In the genomic region with DNA sequence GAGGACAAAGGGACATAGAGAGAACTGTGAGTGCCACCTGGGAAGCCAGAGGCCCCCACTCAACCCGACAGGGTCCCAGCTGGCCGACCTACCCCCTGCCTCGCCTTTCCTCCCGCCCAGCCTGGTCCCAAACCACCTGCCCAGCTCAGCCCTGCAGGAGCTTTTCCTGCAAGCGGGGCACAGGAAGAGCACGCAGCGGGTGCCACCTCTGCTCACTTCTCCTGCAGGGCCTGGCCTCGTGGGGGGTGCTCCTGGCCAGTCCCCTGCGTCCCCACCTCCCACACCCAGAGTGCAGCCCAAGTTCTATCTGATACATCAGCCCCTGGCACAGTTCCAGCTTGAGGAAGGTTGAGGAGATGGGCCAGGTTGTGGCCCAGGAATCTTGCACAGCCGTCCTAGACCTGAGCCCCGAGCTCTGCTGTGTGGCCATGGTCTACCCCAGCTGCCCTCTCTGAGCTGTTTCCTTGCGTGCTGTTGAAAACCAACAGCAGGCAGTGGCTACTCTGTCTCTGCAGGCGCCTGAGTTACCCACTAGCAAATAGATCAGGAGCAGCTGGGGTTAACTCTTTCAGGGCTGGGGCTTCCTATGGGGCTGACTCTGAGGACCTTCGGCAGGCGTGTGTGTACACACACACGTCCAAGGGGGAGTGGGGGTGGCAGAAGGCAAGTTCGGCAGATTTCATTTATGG, we compare ENCODE assay signal across 2 cellular contexts.
A peak's percentile ranks its signal among the peaks of the same experiment; 100 is the strongest.
TF ChIP-seq lines count a peak whose summit lies in the region.

No MANE protein-coding gene starts in this region.

TF ChIP-seq in Ishikawa, 13 proteins besides CTCF, POLR2A, EP300 and RAD21:
- TF ChIP-seq, protein P1, sequence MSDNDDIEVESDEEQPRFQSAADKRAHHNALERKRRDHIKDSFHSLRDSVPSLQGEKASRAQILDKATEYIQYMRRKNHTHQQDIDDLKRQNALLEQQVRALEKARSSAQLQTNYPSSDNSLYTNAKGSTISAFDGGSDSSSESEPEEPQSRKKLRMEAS (IDR thresholded peaks at IDR 0.05), result no peak
- peak; percentile 90 for TF ChIP-seq TCF12 (IDR thresholded peaks at IDR 0.05; ENCODE audit: low read depth)
- 0 out of 2 replicates have a peak, but pooled peaks have one; percentile 14 for TF ChIP-seq TEAD4 (IDR thresholded peaks at IDR 0.05)
- 0 out of 2 replicates have a peak, but pooled peaks have one; percentile 31 for TF ChIP-seq FOXM1 (IDR thresholded peaks at IDR 0.05; ENCODE audit: borderline replicate concordance, low read depth)
- peak; percentile 82 for TF ChIP-seq NFIC (IDR thresholded peaks at IDR 0.05)
TF ChIP-seq in Ishikawa: peak in this region for 4.

TF ChIP-seq in K562, 482 proteins besides CTCF, POLR2A, EP300 and RAD21:
- TF ChIP-seq FOXP1 (CRISPR knock-in tag; IDR thresholded peaks at IDR 0.05), result 0 out of 2 replicates have a peak, but pooled peaks have one; percentile 16
- TF ChIP-seq ZFP36 (IDR thresholded peaks at IDR 0.05; ENCODE audit: low read depth, low read length, partially characterized antibody), result peak; percentile 85
- TF ChIP-seq, protein P2, sequence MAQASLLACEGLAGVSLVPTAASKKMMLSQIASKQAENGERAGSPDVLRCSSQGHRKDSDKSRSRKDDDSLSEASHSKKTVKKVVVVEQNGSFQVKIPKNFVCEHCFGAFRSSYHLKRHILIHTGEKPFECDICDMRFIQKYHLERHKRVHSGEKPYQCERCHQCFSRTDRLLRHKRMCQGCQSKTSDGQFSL (CRISPR knock-in tag; IDR thresholded peaks at IDR 0.05), result peak; percentile 51; the same call in 1 of the 2 replicates
- TF ChIP-seq, protein P2 (tag; IDR thresholded peaks at IDR 0.05), result no peak
- TF ChIP-seq RBFOX2 (IDR thresholded peaks at IDR 0.05; ENCODE audit: low read depth, low read length), result peak; percentile 48
- 0 out of 4 replicates have a peak, but pooled peaks of 1 of the 2 experiments have one; percentile 20 for TF ChIP-seq SIN3A (IDR thresholded peaks at IDR 0.05; ENCODE audit: borderline replicate concordance in 2 of 2, control insufficient read depth in 1 of 2, low read depth in 2 of 2, low read length in 2 of 2)
- peak; percentile 95 for TF ChIP-seq NFIC (IDR thresholded peaks at IDR 0.05)
- TF ChIP-seq ZNF24 (IDR thresholded peaks at IDR 0.05), result no peak
- peak; percentile 63 for TF ChIP-seq BCOR (IDR thresholded peaks at IDR 0.05)
- TF ChIP-seq, protein P3, sequence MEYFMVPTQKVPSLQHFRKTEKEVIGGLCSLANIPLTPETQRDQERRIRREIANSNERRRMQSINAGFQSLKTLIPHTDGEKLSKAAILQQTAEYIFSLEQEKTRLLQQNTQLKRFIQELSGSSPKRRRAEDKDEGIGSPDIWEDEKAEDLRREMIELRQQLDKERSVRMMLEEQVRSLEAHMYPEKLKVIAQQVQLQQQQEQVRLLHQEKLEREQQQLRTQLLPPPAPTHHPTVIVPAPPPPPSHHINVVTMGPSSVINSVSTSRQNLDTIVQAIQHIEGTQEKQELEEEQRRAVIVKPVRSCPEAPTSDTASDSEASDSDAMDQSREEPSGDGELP (CRISPR knock-in tag; IDR thresholded peaks at IDR 0.05; ENCODE audit: borderline replicate concordance), result peak; percentile 48; the same call in 1 of the 2 replicates
- TF ChIP-seq DPF2 (IDR thresholded peaks at IDR 0.05), result no peak
- no peak for TF ChIP-seq HDAC8 (tag; IDR thresholded peaks at IDR 0.05)
- peak; percentile 74 for TF ChIP-seq BRD9 (IDR thresholded peaks at IDR 0.05; ENCODE audit: low read depth, partially characterized antibody)
- peak; percentile 52 for TF ChIP-seq SMAD1 (IDR thresholded peaks at IDR 0.05; ENCODE audit: low read depth, low read length, partially characterized antibody)
- peak in 1 of 2 experiments; percentile 51; a peak in 1 of 4 replicates for TF ChIP-seq KDM1A (IDR thresholded peaks at IDR 0.05)
- TF ChIP-seq NFIX (CRISPR knock-in tag; IDR thresholded peaks at IDR 0.05; ENCODE audit: low read depth), result 0 out of 2 replicates have a peak, but pooled peaks have one; percentile 4
